In genomic region chr14:95044463-95045254, GRCh38 we compare ENCODE assay signal across 19 cellular contexts.
DNase-seq lines count a peak whose midpoint lies in the region; ATAC-seq and TF ChIP-seq lines count a peak whose summit lies in the region.
"Had no signal": no experiment of that assay in that cellular context is flagged by ENCODE, and none has a peak within 500 bp of the region (broad histone marks: within the 10 kb centered on the region; RNA-seq: fewer than 3 reads in every experiment).

No MANE protein-coding gene starts in this region.

- H3K4me2 ChIP-seq in BLaER1 (peak overlapping the region; percentile 28), GM23338 (no peak overlapping the region)
- H3K4me2 ChIP-seq: hepatocyte had no signal

- H3K27me3 Mint-ChIP-seq in GM23338 (ENCODE audit: insufficient read depth, low read depth, poor library complexity) (peaks cover 16% of the 10 kb centered on the region), natural killer cell (ENCODE audit: low read depth in 2 of 2) (peaks cover 17 to 40% of the 10 kb centered on the region in 2 donors)

- no peak overlapping the region for H3K27ac ChIP-seq in BLaER1
- no peak overlapping the region for H3K27ac ChIP-seq in GM23338 (ENCODE audit: low read depth)
- H3K27ac ChIP-seq: brain microvascular endothelial cell, hepatocyte, SJCRH30 had no signal

- H3K9me3 Mint-ChIP-seq in GM23338 = no peaks in the 10 kb centered on the region; the same call in 1 of the 3 replicates
- no peaks in the 10 kb centered on the region for H3K9me3 Mint-ChIP-seq in natural killer cell
- H3K9me3 Mint-ChIP-seq: activated CD4-positive, alpha-beta memory T cell treated with anti-CD3 and anti-CD28 coated beads, Interleukin-2, amount 10 ng/mL, durations not matched to agents 7 days and 5 days; activated naive CD8-positive, alpha-beta T cell treated with anti-CD3 and anti-CD28 coated beads, Interleukin-2, amount 50 U/mL, for 24 hours; CD8-positive, alpha-beta T cell; T-helper 1 cell treated with Interleukin-12 subunit alpha and Interleukin-12 subunit beta and Interleukin-4 antibody, amounts not matched to agents 30 μg/mL and 1 μg/mL, for 36 hours had no signal

- no peaks in the 10 kb centered on the region for H3K27me3 ChIP-seq in BLaER1
- no peaks in the 10 kb centered on the region for H3K27me3 ChIP-seq in GM23338 (ENCODE audit: insufficient read depth)
- H3K27me3 ChIP-seq: brain microvascular endothelial cell, hepatocyte, SJCRH30 had no signal

- H3K36me3 Mint-ChIP-seq in GM23338 (ENCODE audit: low read depth) (no peaks in the 10 kb centered on the region; the same call in 2 of the 3 replicates), natural killer cell (no peaks in the 10 kb centered on the region)
- H3K36me3 Mint-ChIP-seq: CD8-positive, alpha-beta T cell had no signal

- H3K4me1 ChIP-seq in BLaER1 (peaks cover 20% of the 10 kb centered on the region), GM23338 (ENCODE audit: insufficient read depth) (no peaks in the 10 kb centered on the region)

- H3K36me3 ChIP-seq in BLaER1 (no peaks in the 10 kb centered on the region), GM23338 (ENCODE audit: insufficient read depth) (no peaks in the 10 kb centered on the region)
- H3K36me3 ChIP-seq: brain microvascular endothelial cell, SJCRH30 had no signal

- ATAC-seq in GM23338 (peak; percentile 72), natural killer cell (no peak)
- ATAC-seq: activated naive CD8-positive, alpha-beta T cell treated with anti-CD3 and anti-CD28 coated beads, Interleukin-2, amount 50 U/mL, for 24 hours; CD8-positive, alpha-beta T cell had no signal

- H3K4me3 Mint-ChIP-seq in GM23338 (no peak overlapping the region), natural killer cell (no peak overlapping the region)
- H3K4me3 Mint-ChIP-seq: activated CD4-positive, alpha-beta memory T cell treated with anti-CD3 and anti-CD28 coated beads, Interleukin-2, amount 10 ng/mL, durations not matched to agents 7 days and 5 days; activated naive CD8-positive, alpha-beta T cell treated with anti-CD3 and anti-CD28 coated beads, Interleukin-2, amount 50 U/mL, for 24 hours; CD8-positive, alpha-beta T cell; T-helper 1 cell treated with Interleukin-12 subunit alpha and Interleukin-12 subunit beta and Interleukin-4 antibody, amounts not matched to agents 30 μg/mL and 1 μg/mL, for 36 hours had no signal

- no peak overlapping the region for H3K4me3 ChIP-seq in BLaER1
- H3K4me3 ChIP-seq in GM23338 = no peak overlapping the region
- H3K4me3 ChIP-seq: hepatocyte, SJCRH30 had no signal

- H3K27ac Mint-ChIP-seq in GM23338 (no peak overlapping the region), natural killer cell (no peak overlapping the region)
- H3K27ac Mint-ChIP-seq: activated CD4-positive, alpha-beta memory T cell treated with anti-CD3 and anti-CD28 coated beads, Interleukin-2, amount 10 ng/mL, durations not matched to agents 7 days and 5 days; activated naive CD8-positive, alpha-beta T cell treated with anti-CD3 and anti-CD28 coated beads, Interleukin-2, amount 50 U/mL, for 24 hours; CD8-positive, alpha-beta T cell; T-helper 1 cell treated with Interleukin-12 subunit alpha and Interleukin-12 subunit beta and Interleukin-4 antibody, amounts not matched to agents 30 μg/mL and 1 μg/mL, for 36 hours had no signal

- no peaks in the 10 kb centered on the region for H3K79me2 ChIP-seq in GM23338 (replicated peaks; ENCODE audit: insufficient read depth)
- H3K79me2 ChIP-seq: hepatocyte had no signal

- H3K9me2 ChIP-seq in GM23338 (ENCODE audit: insufficient read depth) = no peaks in the 10 kb centered on the region

- H3F3A ChIP-seq in GM23338 (replicated peaks; ENCODE audit: low read depth) = no peaks in the 10 kb centered on the region

- no peak overlapping the region for H2AFZ ChIP-seq in GM23338
- H2AFZ ChIP-seq: hepatocyte had no signal

- H3K9ac ChIP-seq in BLaER1 = no peak overlapping the region

- peak in 1 of 2 experiments; percentile 26; a peak in 3 of 4 replicates for TF ChIP-seq CTCF in GM23338 (conservative IDR thresholded peaks at IDR 0.05; ENCODE audit: low read depth in 2 of 2)
- TF ChIP-seq CTCF in natural killer cell (IDR thresholded peaks at IDR 0.05) = no peak

- peaks cover 15% of the 10 kb centered on the region for H3K4me1 Mint-ChIP-seq in GM23338
- H3K4me1 Mint-ChIP-seq in natural killer cell = no peaks in the 10 kb centered on the region
- H3K4me1 Mint-ChIP-seq: activated CD4-positive, alpha-beta memory T cell treated with anti-CD3 and anti-CD28 coated beads, Interleukin-2, amount 10 ng/mL, durations not matched to agents 7 days and 5 days; activated naive CD8-positive, alpha-beta T cell treated with anti-CD3 and anti-CD28 coated beads, Interleukin-2, amount 50 U/mL, for 24 hours had no signal

- H4K20me1 ChIP-seq in BLaER1 = no peaks in the 10 kb centered on the region
- H4K20me1 ChIP-seq in GM23338 (replicated peaks; ENCODE audit: insufficient read depth) = no peaks in the 10 kb centered on the region

- intact Hi-C loops in natural killer cell (cut with micrococcal nuclease) = no loop called here

- DNase-seq in GM23338 (ENCODE audit: low spot score) = peak; percentile 27
- peak; percentile 30 for DNase-seq in activated CD8-positive, alpha-beta memory T cell treated with anti-CD3 and anti-CD28 coated beads, Interleukin-2, amount 50 U/mL, for 48 hours
- DNase-seq in natural killer cell = peak; percentile 13
- no peak for DNase-seq in middle frontal gyrus (ENCODE audit: extremely low spot score, low spot score)
- DNase-seq in activated gamma-delta T cell treated with Interleukin-2 at 50 U/mL for 16 hours = no peak
- no peak for DNase-seq in OCI-M1 (lab: John Stamatoyannopoulos, UW)
- DNase-seq: activated CD4-positive, alpha-beta memory T cell treated with anti-CD3 and anti-CD28 coated beads, Interleukin-2, amount 10 ng/mL, durations not matched to agents 7 days and 5 days; activated naive CD8-positive, alpha-beta T cell treated with anti-CD3 and anti-CD28 coated beads, Interleukin-2, amount 50 U/mL, for 24 hours; brain microvascular endothelial cell; DND-41; mesendoderm; NCI-H1048; NCI-H2081 treated with DMSO at 0.1 percent for 48 hours; NCI-H526 treated with DMSO at 0.1 percent for 48 hours; SJCRH30 had no signal

- H3K9me3 ChIP-seq in BLaER1 = no peaks in the 10 kb centered on the region
- H3K9me3 ChIP-seq: SJCRH30 had no signal

TF ChIP-seq in GM23338, 12 proteins besides CTCF, POLR2A, EP300 and RAD21 (continues in another document):
- TF ChIP-seq STAT1 (IDR thresholded peaks at IDR 0.05; ENCODE audit: unreplicated experiment) (no peak), CREB1 (CRISPR knock-in tag; IDR thresholded peaks at IDR 0.05; ENCODE audit: low read depth) (no peak), ZNF331 (CRISPR knock-in tag; IDR thresholded peaks at IDR 0.05; ENCODE audit: low read depth) (no peak), ZNF114 (CRISPR knock-in tag; IDR thresholded peaks at IDR 0.05) (no peak)

Comparison
In these comparisons a context has a peak if more than half of its experiments do, and no peak if none do; other contexts are left out.
1. DNase-seq: peak in GM23338 (single experiment), activated CD8-positive, alpha-beta memory T cell treated with anti-CD3 and anti-CD28 coated beads, Interleukin-2, amount 50 U/mL, for 48 hours (single experiment) and natural killer cell (single experiment); none in middle frontal gyrus (single experiment), activated gamma-delta T cell treated with Interleukin-2 at 50 U/mL for 16 hours (single experiment) and OCI-M1 (single experiment).